In genomic region chr20:9492067-9492466, GRCh38 we compare ENCODE assay signal across 18 cellular contexts.
DNase-seq lines count a peak whose midpoint lies in the region; ATAC-seq and TF ChIP-seq lines count a peak whose summit lies in the region.
"Had no signal": no experiment of that assay in that cellular context is flagged by ENCODE, and none has a peak within 500 bp of the region (broad histone marks: within the 10 kb centered on the region; RNA-seq: fewer than 3 reads in every experiment).

No MANE protein-coding gene starts in this region.

- DNase-seq in HCEC 1CT (peak; percentile 88), fibroblast of the conjunctiva (ENCODE audit: low read depth) (peak; percentile 2), stromal cell of bone marrow (ENCODE audit: low read depth) (peak; percentile 66), hypothalamus (lab: John Stamatoyannopoulos, UW) (no peak), NCI-H2107 treated with DMSO at 0.1 percent for 48 hours (lab: John Stamatoyannopoulos, UW; ENCODE audit: unreplicated experiment) (no peak), glomerular visceral epithelial cell (ENCODE audit: extremely low spot score) (no peak)
- DNase-seq: ACHN, C1 segment of cervical spinal cord, DMS79, Karpas-422, MM.1S, NCI-H1092 treated with DMSO at 0.1 percent for 48 hours, NCI-H146, NCI-H2029 treated with DMSO at 0.1 percent for 48 hours had no signal

- ATAC-seq in SK-N-SH treated with all-trans-retinoic acid at 6 μM for 48 hours = peak; percentile 87
- ATAC-seq: GM23338, HCT116, Right ventricle myocardium inferior had no signal

TF ChIP-seq in SK-N-SH treated with all-trans-retinoic acid at 6 μM for 48 hours, 23 proteins besides CTCF, POLR2A, EP300 and RAD21:
- TF ChIP-seq RARB (CRISPR knock-in tag; IDR thresholded peaks at IDR 0.05) (no peak), TSHZ2 (CRISPR knock-in tag; IDR thresholded peaks at IDR 0.05) (no peak)

Comparison
In these comparisons a context has a peak if more than half of its experiments do, and no peak if none do; other contexts are left out.
1. DNase-seq: peak in HCEC 1CT (single experiment), fibroblast of the conjunctiva (single experiment) and stromal cell of bone marrow (single experiment); none in hypothalamus (0 of 51), NCI-H2107 treated with DMSO at 0.1 percent for 48 hours (single experiment) and glomerular visceral epithelial cell (single experiment).